10 cellular contexts compared by ENCODE assay signal in genomic region chr4:152348670-152349069, GRCh38.
DNase-seq lines count a peak whose midpoint lies in the region; ATAC-seq and TF ChIP-seq lines count a peak whose summit lies in the region.
"Had no signal": no experiment of that assay in that cellular context is flagged by ENCODE, and none has a peak within 500 bp of the region (broad histone marks: within the 10 kb centered on the region; RNA-seq: fewer than 3 reads in every experiment).

No MANE protein-coding gene starts in this region.

- H3K4me1 ChIP-seq in foreskin keratinocyte (peaks cover 32% of the 10 kb centered on the region), left lung (no peaks in the 10 kb centered on the region)

- H3K36me3 ChIP-seq in GM06990 (ENCODE audit: control insufficient read depth, insufficient read depth, low read length) (peaks cover 5% of the 10 kb centered on the region), left lung (peaks cover 0 to 13% of the 10 kb centered on the region in 2 donors)

- H3K27me3 ChIP-seq in GM06990 (replicated peaks; ENCODE audit: control insufficient read depth, insufficient read depth, low read length) (no peaks in the 10 kb centered on the region), foreskin keratinocyte (no peaks in the 10 kb centered on the region), left lung (no peaks in the 10 kb centered on the region)

- no peak overlapping the region for H3K4me3 ChIP-seq in GM06990 (replicated peaks; ENCODE audit: low read depth, low read length)
- no peak overlapping the region for H3K4me3 ChIP-seq in left lung
- H3K4me3 ChIP-seq: SK-N-MC had no signal

- no peaks in the 10 kb centered on the region for H3K9me3 ChIP-seq in left lung

- H3K27ac ChIP-seq in foreskin keratinocyte: peak overlapping the region; percentile 62
- no peak overlapping the region for H3K27ac ChIP-seq in left lung
- H3K27ac ChIP-seq: SK-N-MC had no signal

- ATAC-seq in foreskin keratinocyte (no peak), left lung (no peak), GM19397 (IDR thresholded peaks at IDR 0.05; ENCODE audit: unreplicated experiment) (no peak)

- DNase-seq in AG09319 (ENCODE audit: extremely low read depth, low read depth) (no peak), GM06990 (ENCODE audit: extremely low read depth, insufficient read length) (no peak), NCI-H748 treated with DMSO at 0.1 percent for 48 hours (lab: John Stamatoyannopoulos, UW) (peak; percentile 44), foreskin keratinocyte (peak in 1 of 2 donors; percentile 42), left lung (no peak), T1000 (lab: John Stamatoyannopoulos, UW) (no peak), NCI-H128 (lab: John Stamatoyannopoulos, UW; ENCODE audit: unreplicated experiment) (no peak)
- DNase-seq: foreskin melanocyte had no signal

- TF ChIP-seq CTCF in AG09319 (IDR thresholded peaks at IDR 0.05; ENCODE audit: low read depth, low read length) (peak; percentile 17), GM06990 (IDR thresholded peaks at IDR 0.05; ENCODE audit: insufficient read depth, low read length, poor library complexity, severe bottlenecking) (peak; percentile 8), foreskin keratinocyte (conservative IDR thresholded peaks at IDR 0.05) (peak; percentile 78), left lung (IDR thresholded peaks at IDR 0.05) (no peak)

- intact Hi-C loops in left lung (cut with DNase I): no loop called here

Comparison
In these comparisons a context has a peak if more than half of its experiments do, and no peak if none do; other contexts are left out.
1. CTCF ChIP-seq: peak in AG09319 (single experiment), GM06990 (single experiment) and foreskin keratinocyte (single experiment); none in left lung (0 of 2).